Comparison of ENCODE assay signal across 28 cellular contexts in genomic region chr5:51832934-51833470, GRCh38.
"Had no signal": no experiment of that assay in that cellular context is flagged by ENCODE, and none has a peak within 500 bp of the region (broad histone marks: within the 10 kb centered on the region; RNA-seq: fewer than 3 reads in every experiment).

No MANE protein-coding gene starts in this region.

- H3K4me1 ChIP-seq: gastroesophageal sphincter, parathyroid adenoma, right lobe of liver, spleen, testis, tibial artery, upper lobe of left lung had no signal

- H2AFZ ChIP-seq: hepatocyte, parathyroid adenoma had no signal

- H3K9ac ChIP-seq: parathyroid adenoma had no signal

- H3K27ac Mint-ChIP-seq: mesothelial cell of epicardium; naive thymus-derived CD4-positive, alpha-beta T cell; nephron; progenitor cell of endocrine pancreas; stimulated activated memory B cell treated with anti-CD40 and anti-IgM and Interleukin-4, amounts not matched to agents 10 μg/mL and 1 μg/mL and 100 μg/mL, for 72 hours had no signal

- H3K4me3 ChIP-seq: coronary artery, esophagus muscularis mucosa, gastroesophageal sphincter, heart left ventricle, hepatocyte, lung, mucosa of descending colon, right lobe of liver, spleen, testis, tibial artery, upper lobe of left lung had no signal

- H3K36me3 Mint-ChIP-seq: mesothelial cell of epicardium; naive thymus-derived CD4-positive, alpha-beta T cell; stimulated activated memory B cell treated with anti-CD40 and anti-IgM and Interleukin-4, amounts not matched to agents 10 μg/mL and 1 μg/mL and 100 μg/mL, for 72 hours had no signal

- H3K79me2 ChIP-seq: hepatocyte, parathyroid adenoma had no signal

- H3K9me3 ChIP-seq: esophagus muscularis mucosa, gastroesophageal sphincter, heart left ventricle, mucosa of descending colon, right lobe of liver, testis, tibial artery, upper lobe of left lung had no signal

- H3K27me3 Mint-ChIP-seq: naive thymus-derived CD4-positive, alpha-beta T cell; progenitor cell of endocrine pancreas; stimulated activated memory B cell treated with anti-CD40 and anti-IgM and Interleukin-4, amounts not matched to agents 10 μg/mL and 1 μg/mL and 100 μg/mL, for 72 hours had no signal

- H3K4me3 Mint-ChIP-seq: mesothelial cell of epicardium; naive thymus-derived CD4-positive, alpha-beta T cell; nephron; stimulated activated memory B cell treated with anti-CD40 and anti-IgM and Interleukin-4, amounts not matched to agents 10 μg/mL and 1 μg/mL and 100 μg/mL, for 72 hours had no signal

- H3K27me3 ChIP-seq: esophagus muscularis mucosa, foreskin keratinocyte, gastroesophageal sphincter, heart left ventricle, hepatocyte, right lobe of liver, spleen, testis, tibial artery, upper lobe of left lung had no signal

- FAIRE-seq: endothelial cell of umbilical vein, urothelium cell line had no signal

- H3K4me2 ChIP-seq: hepatocyte had no signal

- ATAC-seq: foreskin keratinocyte; gastroesophageal sphincter; heart left ventricle; left lobe of liver; mucosa of descending colon; naive thymus-derived CD4-positive, alpha-beta T cell; right lobe of liver; stimulated activated memory B cell treated with anti-CD40 and anti-IgM and Interleukin-4, amounts not matched to agents 10 μg/mL and 1 μg/mL and 100 μg/mL, for 72 hours; stimulated activated naive CD8-positive, alpha-beta T cell treated with anti-CD3 and anti-CD28 coated beads, Interleukin-15, Interleukin-2, amounts not matched to agents 100 U/mL and 50 U/mL, for 24 hours had no signal

- H3K27ac ChIP-seq: coronary artery, esophagus muscularis mucosa, foreskin keratinocyte, gastroesophageal sphincter, heart left ventricle, hepatocyte, parathyroid adenoma, right lobe of liver, spleen, testis, tibial artery, upper lobe of left lung had no signal

- H3K9me3 Mint-ChIP-seq: mesothelial cell of epicardium, nephron had no signal

- H3K4me1 Mint-ChIP-seq: stimulated activated memory B cell treated with anti-CD40 and anti-IgM and Interleukin-4, amounts not matched to agents 10 μg/mL and 1 μg/mL and 100 μg/mL, for 72 hours had no signal

- H3K36me3 ChIP-seq: esophagus muscularis mucosa, gastroesophageal sphincter, heart left ventricle, right lobe of liver, spleen, tibial artery, upper lobe of left lung had no signal

- DNase-seq: dermis blood vessel endothelial cell; effector memory CD4-positive, alpha-beta T cell; foreskin keratinocyte; heart left ventricle; mesenchymal stem cell; mucosa of descending colon; naive thymus-derived CD4-positive, alpha-beta T cell; right lobe of liver; spleen; stimulated activated CD4-positive, alpha-beta T cell treated with anti-CD3 and anti-CD28 coated beads, Interleukin-4, amount 100 ng/mL, for 4 hours; stimulated activated naive CD8-positive, alpha-beta T cell treated with anti-CD3 and anti-CD28 coated beads, Interleukin-15, Interleukin-2, amounts not matched to agents 100 U/mL and 50 U/mL, for 24 hours; substantia nigra; testis; tibial artery; upper lobe of left lung had no signal
